ENCODE assay signal across 30 cellular contexts in genomic region chr3:192026656-192027055, GRCh38.
"Had no signal": no experiment of that assay in that cellular context is flagged by ENCODE, and none has a peak within 500 bp of the region (broad histone marks: within the 10 kb centered on the region; RNA-seq: fewer than 3 reads in every experiment).

No MANE protein-coding gene starts in this region.

- H3K27me3 ChIP-seq: adrenal gland, body of pancreas had no signal

- H3K36me3 Mint-ChIP-seq: activated CD4-positive, alpha-beta memory T cell treated with anti-CD3 and anti-CD28 coated beads for 36 hours; activated naive CD4-positive, alpha-beta T cell treated with anti-CD3 and anti-CD28 coated beads, Interleukin-2, amount 50 U/mL, for 72 hours; WTC11 had no signal

- H3K4me1 Mint-ChIP-seq: activated CD4-positive, alpha-beta T cell treated with anti-CD3 and anti-CD28 coated beads for 36 hours had no signal

- DNase-seq: activated CD4-positive, alpha-beta memory T cell treated with anti-CD3 and anti-CD28 coated beads for 36 hours; activated CD4-positive, alpha-beta T cell treated with anti-CD3 and anti-CD28 coated beads for 36 hours; activated CD4-positive, alpha-beta T cell treated with anti-CD3 and anti-CD28 coated beads, Interleukin-2, amount 50 U/mL, for 1 hour; activated CD8-positive, alpha-beta memory T cell treated with anti-CD3 and anti-CD28 coated beads, Interleukin-2, amount 50 U/mL, for 4 hours; activated gamma-delta T cell treated with Interleukin-2 at 50 U/mL for 16 hours; activated naive CD4-positive, alpha-beta T cell treated with anti-CD3 and anti-CD28 coated beads for 36 hours; activated T-cell treated with anti-CD3 and anti-CD28 coated beads for 4 hours; activated T-cell treated with anti-CD3 and anti-CD28 coated beads, Interleukin-2, amount 50 U/mL, for 4 hours; body of pancreas; central memory CD4-positive, alpha-beta T cell; Kasumi-1; KG1; MM.1S; MV-4-11; NCI-H1092; NCI-H1436 treated with DMSO at 0.1 percent for 48 hours; NCI-H1694 treated with DMSO at 0.1 percent for 48 hours; NCI-H2029; NCI-H345; NCI-H524 treated with DMSO at 0.1 percent for 48 hours; NK-92 treated with Interleukin-12 subunit alpha and Interleukin-12 subunit beta, amount 100 ng/mL, for 24 hours; PC-3; Right ventricle myocardium superior had no signal

- H3K9me3 Mint-ChIP-seq: activated naive CD4-positive, alpha-beta T cell treated with anti-CD3 and anti-CD28 coated beads for 36 hours had no signal

- H3K4me1 ChIP-seq: body of pancreas had no signal

- ATAC-seq: activated CD4-positive, alpha-beta T cell treated with anti-CD3 and anti-CD28 coated beads for 36 hours; activated CD4-positive, CD25-positive, alpha-beta regulatory T cell treated with anti-CD3 and anti-CD28 coated beads, Interleukin-2, amount 50 U/mL, for 24 hours; activated naive CD4-positive, alpha-beta T cell treated with anti-CD3 and anti-CD28 coated beads, Interleukin-2, amount 50 U/mL, for 72 hours; activated T-cell treated with anti-CD3 and anti-CD28 coated beads, Interleukin-2, amount 50 U/mL, for 4 hours; body of pancreas; PC-3; WTC11 had no signal

- H3K4me3 Mint-ChIP-seq: activated CD4-positive, alpha-beta memory T cell treated with anti-CD3 and anti-CD28 coated beads for 36 hours; activated CD4-positive, alpha-beta T cell treated with anti-CD3 and anti-CD28 coated beads for 36 hours; activated naive CD4-positive, alpha-beta T cell treated with anti-CD3 and anti-CD28 coated beads for 36 hours; activated T-cell treated with anti-CD3 and anti-CD28 coated beads, Interleukin-2, amount 50 U/mL, for 4 hours; activated T-helper 1 cell treated with anti-CD3 and anti-CD28 coated beads, Interleukin-12 subunit alpha, Interleukin-12 subunit beta, Interleukin-2, Interleukin-4 antibody, amounts not matched to agents 30 ng/mL and 10 ng/mL and 1 ng/mL, durations not matched to agents 14 hours and 24 hours and 36 hours; T-helper 2 cell treated with Interferon-gamma antibody and Interleukin-4, amounts not matched to agents 5 μg/mL and 100 μg/mL, for 36 hours; WTC11 had no signal

- H3K27ac Mint-ChIP-seq: activated CD4-positive, alpha-beta memory T cell treated with anti-CD3 and anti-CD28 coated beads for 36 hours; activated CD4-positive, alpha-beta T cell treated with anti-CD3 and anti-CD28 coated beads for 36 hours; activated naive CD4-positive, alpha-beta T cell treated with anti-CD3 and anti-CD28 coated beads for 36 hours; activated naive CD4-positive, alpha-beta T cell treated with anti-CD3 and anti-CD28 coated beads, Interleukin-2, amount 50 U/mL, for 72 hours; activated T-helper 1 cell treated with anti-CD3 and anti-CD28 coated beads, Interleukin-12 subunit alpha, Interleukin-12 subunit beta, Interleukin-2, Interleukin-4 antibody, amounts not matched to agents 30 ng/mL and 10 ng/mL and 1 ng/mL, durations not matched to agents 14 hours and 24 hours and 36 hours; T-helper 2 cell treated with Interferon-gamma antibody and Interleukin-4, amounts not matched to agents 5 μg/mL and 100 μg/mL, for 36 hours; WTC11 had no signal

- H3K9me3 ChIP-seq: adrenal gland, body of pancreas had no signal

- H3K4me3 ChIP-seq: adrenal gland, body of pancreas, SK-N-MC had no signal

- H3K36me3 ChIP-seq: adrenal gland had no signal

- H3K27ac ChIP-seq: adrenal gland, body of pancreas, SK-N-MC had no signal
